In genomic region chr12:69019910-69020309, GRCh38 we compare ENCODE assay signal across 28 cellular contexts.
"Had no signal": no experiment of that assay in that cellular context is flagged by ENCODE, and none has a peak within 500 bp of the region (broad histone marks: within the 10 kb centered on the region; RNA-seq: fewer than 3 reads in every experiment).

No MANE protein-coding gene starts in this region.

- H3K9me3 Mint-ChIP-seq: dendritic cell treated with granulocyte-macrophage colony-stimulating factor and Interleukin-4, amounts not matched to agents 40 ng/mL and 50 ng/mL, for 4 days; effector memory CD8-positive, alpha-beta T cell had no signal

- H3K27ac Mint-ChIP-seq: dendritic cell treated with granulocyte-macrophage colony-stimulating factor and Interleukin-4, amounts not matched to agents 40 ng/mL and 50 ng/mL, for 4 days; effector memory CD8-positive, alpha-beta T cell; endodermal cell; mesothelial cell of epicardium had no signal

- DNase-seq: colonic mucosa; cortex of kidney; effector CD8-positive, alpha-beta T cell; effector memory CD8-positive, alpha-beta T cell; endodermal cell; erythroblast; esophagus squamous epithelium; foreskin fibroblast; foreskin melanocyte; gastrocnemius medialis; glutamatergic neuron; head of caudate nucleus; heart right ventricle; hippocampal formation; left cardiac atrium; left lung; left ventricle myocardium superior; lower lobe of right lung; mesenchymal stem cell; mucosa of descending colon; naive B cell had no signal

- H3K36me3 ChIP-seq: colonic mucosa, esophagus squamous epithelium, gastrocnemius medialis, heart right ventricle, left lung, lower lobe of right lung had no signal

- H3K27me3 ChIP-seq: colonic mucosa, esophagus squamous epithelium, gastrocnemius medialis, left lung had no signal

- H3K27ac ChIP-seq: colonic mucosa, epithelial cell of prostate, esophagus squamous epithelium, gastrocnemius medialis, heart right ventricle, left lung, lower lobe of right lung had no signal

- FAIRE-seq: endometrium, islet of Langerhans, keratinocyte had no signal

- H3K4me3 Mint-ChIP-seq: dendritic cell treated with granulocyte-macrophage colony-stimulating factor and Interleukin-4, amounts not matched to agents 40 ng/mL and 50 ng/mL, for 4 days; effector memory CD8-positive, alpha-beta T cell; endodermal cell; mesothelial cell of epicardium; naive B cell had no signal

- H3K4me1 ChIP-seq: colonic mucosa, gastrocnemius medialis, heart right ventricle, left lung, lower lobe of right lung had no signal

- H3K9me3 ChIP-seq: colonic mucosa, esophagus squamous epithelium, gastrocnemius medialis, left lung, lower lobe of right lung, mucosa of descending colon had no signal

- H3K4me1 Mint-ChIP-seq: endodermal cell, naive B cell had no signal

- ATAC-seq: effector memory CD8-positive, alpha-beta T cell; esophagus mucosa; gastrocnemius medialis; heart right ventricle; left cardiac atrium; left lung; left ventricle myocardium superior; lower lobe of right lung; mucosa of descending colon had no signal

- H3K36me3 Mint-ChIP-seq: mesothelial cell of epicardium had no signal

- H3K4me3 ChIP-seq: colonic mucosa, esophagus squamous epithelium, gastrocnemius medialis, heart right ventricle, left lung, lower lobe of right lung, mucosa of descending colon had no signal
